In genomic region chr17:44386182-44386525, GRCh38 we compare ENCODE assay signal across 10 cellular contexts. TPM values are rescaled to one million over a fixed set of nuclear protein-coding genes. Genes with fewer than 3 reads are reported as not detected.
DNase-seq lines count a peak whose midpoint lies in the region; ATAC-seq, FAIRE-seq and TF ChIP-seq lines count a peak whose summit lies in the region.
"Had no signal": no experiment of that assay in that cellular context is flagged by ENCODE, and none has a peak within 500 bp of the region (broad histone marks: within the 10 kb centered on the region; RNA-seq: fewer than 3 reads in every experiment).

No MANE protein-coding gene starts in this region.

- H3K4me3 Mint-ChIP-seq in CD4-positive, CD25-positive, alpha-beta regulatory T cell, result peak overlapping the region in 3 of 4 donors; percentile 16 to 63 (median 44)
- peak overlapping the region; percentile 75 for H3K4me3 Mint-ChIP-seq in nephron progenitor cell

- H3K36me3 Mint-ChIP-seq in CD4-positive, CD25-positive, alpha-beta regulatory T cell, result no peaks in the 10 kb centered on the region
- H3K36me3 Mint-ChIP-seq in nephron progenitor cell (ENCODE audit: low read depth), result no peaks in the 10 kb centered on the region

- H3K9me3 Mint-ChIP-seq in CD4-positive, CD25-positive, alpha-beta regulatory T cell, result no peaks in the 10 kb centered on the region
- H3K9me3 Mint-ChIP-seq in nephron progenitor cell, result no peaks in the 10 kb centered on the region

- H3K27ac Mint-ChIP-seq in CD4-positive, CD25-positive, alpha-beta regulatory T cell, result peak overlapping the region in 1 of 3 donors; percentile 44
- no peak overlapping the region for H3K27ac Mint-ChIP-seq in nephron progenitor cell

- H3K4me1 Mint-ChIP-seq in CD4-positive, CD25-positive, alpha-beta regulatory T cell, result peaks cover 0 to 22% (median 2%) of the 10 kb centered on the region in 4 donors
- peaks cover 30% of the 10 kb centered on the region for H3K4me1 Mint-ChIP-seq in nephron progenitor cell

- peak; percentile 16 for FAIRE-seq in HTR-8/SVneo (lab: Jason Lieb, UNC)
- no peak for FAIRE-seq in kidney (lab: Jason Lieb, UNC)

- peak overlapping the region in 1 of 2 donors; percentile 55 for H3K9ac ChIP-seq in kidney (ENCODE audit: low read length in 2 of 2)

- no peak for ATAC-seq in CD4-positive, CD25-positive, alpha-beta regulatory T cell (ENCODE audit: low read depth in 2 of 2)
- ATAC-seq in aorta (ENCODE audit: low FRiP score), result no peak
- ATAC-seq in HG03457 (IDR thresholded peaks at IDR 0.05; ENCODE audit: unreplicated experiment), result no peak

- H3K4me1 ChIP-seq in CD4-positive, CD25-positive, alpha-beta regulatory T cell (ENCODE audit: control insufficient read depth, insufficient read depth, low read length, poor library complexity, severe bottlenecking), result peaks cover 15% of the 10 kb centered on the region
- H3K4me1 ChIP-seq in kidney (ENCODE audit: control insufficient read depth in 1 of 2, insufficient read depth in 1 of 2, low read depth in 1 of 2, low read length in 2 of 2) (peaks cover 0 to 11% of the 10 kb centered on the region in 2 donors), aorta (ENCODE audit: control insufficient read depth in 1 of 2, insufficient read depth in 2 of 2, low read length in 2 of 2) (no peaks in the 10 kb centered on the region)
- H3K4me1 ChIP-seq: uterus had no signal

- no peak overlapping the region for H3K4me3 ChIP-seq in CD4-positive, CD25-positive, alpha-beta regulatory T cell (ENCODE audit: low read depth, low read length)
- peak overlapping the region; percentile 61 for H3K4me3 ChIP-seq in choroid plexus epithelial cell (ENCODE audit: low read depth, low read length)
- peak overlapping the region in 1 of 2 donors; percentile 61 for H3K4me3 ChIP-seq in kidney (ENCODE audit: low read length in 2 of 2)
- no peak overlapping the region for H3K4me3 ChIP-seq in aorta (ENCODE audit: low read length in 2 of 2)

- no peaks in the 10 kb centered on the region for H3K9me3 ChIP-seq in CD4-positive, CD25-positive, alpha-beta regulatory T cell (ENCODE audit: control insufficient read depth in 2 of 2, low read length in 2 of 2)
- H3K9me3 ChIP-seq in kidney (ENCODE audit: control insufficient read depth in 1 of 2, low read length in 2 of 2), result no peaks in the 10 kb centered on the region
- H3K9me3 ChIP-seq in aorta (ENCODE audit: control insufficient read depth, low read length), result no peaks in the 10 kb centered on the region
- H3K9me3 ChIP-seq: uterus had no signal

- WGBS in aorta, 2 donors, result 24 to 28% methylated on average over 10 of the region's 10 CpGs

- TF ChIP-seq CTCF in choroid plexus epithelial cell (conservative IDR thresholded peaks at IDR 0.05; ENCODE audit: low read depth, low read length) (no peak), nephron progenitor cell (IDR thresholded peaks at IDR 0.05) (no peak), kidney (IDR thresholded peaks at IDR 0.05; ENCODE audit: borderline replicate concordance, extremely low read depth, insufficient read depth) (no peak)

- no peaks in the 10 kb centered on the region for H3K36me3 ChIP-seq in CD4-positive, CD25-positive, alpha-beta regulatory T cell (ENCODE audit: control insufficient read depth, insufficient read depth, low read length)
- H3K36me3 ChIP-seq in kidney (ENCODE audit: control insufficient read depth in 1 of 2, insufficient read depth in 2 of 2, low read length in 2 of 2), result no peaks in the 10 kb centered on the region
- H3K36me3 ChIP-seq in aorta (ENCODE audit: control insufficient read depth in 1 of 2, insufficient read depth in 2 of 2, low read length in 1 of 2), result no peaks in the 10 kb centered on the region
- H3K36me3 ChIP-seq: uterus had no signal

- H3K27me3 Mint-ChIP-seq in CD4-positive, CD25-positive, alpha-beta regulatory T cell, result peaks cover 27% of the 10 kb centered on the region
- peaks cover 62% of the 10 kb centered on the region for H3K27me3 Mint-ChIP-seq in nephron progenitor cell (ENCODE audit: low read depth, poor library complexity)

- H3K27ac ChIP-seq in CD4-positive, CD25-positive, alpha-beta regulatory T cell (ENCODE audit: insufficient read depth, low read length, poor library complexity, severe bottlenecking), result no peak overlapping the region
- H3K27ac ChIP-seq in kidney (ENCODE audit: low read depth in 2 of 2, low read length in 2 of 2), result no peak overlapping the region
- no peak overlapping the region for H3K27ac ChIP-seq in aorta (ENCODE audit: low read depth in 1 of 2, low read length in 2 of 2)

- DNase-seq in CD4-positive, CD25-positive, alpha-beta regulatory T cell, result no peak
- DNase-seq in HTR-8/SVneo (ENCODE audit: insufficient read length, low spot score) (no peak), choroid plexus epithelial cell (ENCODE audit: low read depth) (no peak), nephron progenitor cell (no peak), kidney (no peak), aorta (no peak), pons (ENCODE audit: low spot score) (no peak)
- DNase-seq: NCI-H1694, uterus had no signal

- H3K27me3 ChIP-seq in CD4-positive, CD25-positive, alpha-beta regulatory T cell (ENCODE audit: control insufficient read depth, insufficient read depth, low read length), result peaks cover 5% of the 10 kb centered on the region
- H3K27me3 ChIP-seq in aorta (ENCODE audit: control insufficient read depth in 1 of 2, insufficient read depth in 2 of 2, low read length in 1 of 2), result no peaks in the 10 kb centered on the region
- H3K27me3 ChIP-seq: uterus had no signal

- intact Hi-C loops in kidney (cut with DNase I) (no loop called here), aorta (cut with DNase I) (loop anchor here in 1 of 2 donors (10.0 kb wide), 1 partner anchor 119 kb away; the partner anchor contains the start of gene GPATCH8)

RNA-seq across cellular contexts. Expression of gene ITGA2B, which starts 3.3 kb away (rescaled TPM):
- 19.5 TPM for total RNA-seq in CD4-positive, CD25-positive, alpha-beta regulatory T cell
- polyA plus RNA-seq in CD4-positive, CD25-positive, alpha-beta regulatory T cell, result not detected
- total RNA-seq in kidney, result 1.7 TPM
- 0.67 TPM for polyA plus RNA-seq in kidney (ENCODE audit: insufficient read depth, low read depth, low replicate concordance)
- total RNA-seq in aorta, result 1 to 10 TPM; 3.3 to 3.4 TPM
- polyA plus RNA-seq in aorta, result 1 to 10 TPM in 1 of 2 donors, under 1 TPM in 1; 0.38 to 1.2 TPM

RNA-seq across cellular contexts. Expression of gene FAM171A2, which starts 22.5 kb away (rescaled TPM):
- 0.25 TPM for total RNA-seq in CD4-positive, CD25-positive, alpha-beta regulatory T cell
- polyA plus RNA-seq in CD4-positive, CD25-positive, alpha-beta regulatory T cell, result under 1 TPM in 2 of 4 donors, not detected in 2; 0.07 to 0.09 TPM
- total RNA-seq in kidney (0.94 TPM), aorta (1 to 10 TPM in 1 of 2 donors, under 1 TPM in 1; 0.45 to 2.0 TPM)
- polyA plus RNA-seq in kidney (ENCODE audit: insufficient read depth, low read depth, low replicate concordance) (1.6 TPM), aorta (under 1 TPM in 1 of 2 donors, not detected in 1; 0.05 TPM)

RNA-seq across cellular contexts. Expression of gene GRN, which starts 41.1 kb away (rescaled TPM):
- 24.3 TPM for total RNA-seq in CD4-positive, CD25-positive, alpha-beta regulatory T cell
- polyA plus RNA-seq in CD4-positive, CD25-positive, alpha-beta regulatory T cell, result 10 to 100 TPM; 29.1 to 39.4 (median 33.7) TPM
- total RNA-seq in kidney (353 TPM), aorta (100 to 1,000 TPM; 162 to 248 TPM)
- polyA plus RNA-seq in kidney (ENCODE audit: insufficient read depth, low read depth, low replicate concordance) (235 TPM), aorta (100 to 1,000 TPM; 125 to 145 TPM)
